In the genomic region with DNA sequence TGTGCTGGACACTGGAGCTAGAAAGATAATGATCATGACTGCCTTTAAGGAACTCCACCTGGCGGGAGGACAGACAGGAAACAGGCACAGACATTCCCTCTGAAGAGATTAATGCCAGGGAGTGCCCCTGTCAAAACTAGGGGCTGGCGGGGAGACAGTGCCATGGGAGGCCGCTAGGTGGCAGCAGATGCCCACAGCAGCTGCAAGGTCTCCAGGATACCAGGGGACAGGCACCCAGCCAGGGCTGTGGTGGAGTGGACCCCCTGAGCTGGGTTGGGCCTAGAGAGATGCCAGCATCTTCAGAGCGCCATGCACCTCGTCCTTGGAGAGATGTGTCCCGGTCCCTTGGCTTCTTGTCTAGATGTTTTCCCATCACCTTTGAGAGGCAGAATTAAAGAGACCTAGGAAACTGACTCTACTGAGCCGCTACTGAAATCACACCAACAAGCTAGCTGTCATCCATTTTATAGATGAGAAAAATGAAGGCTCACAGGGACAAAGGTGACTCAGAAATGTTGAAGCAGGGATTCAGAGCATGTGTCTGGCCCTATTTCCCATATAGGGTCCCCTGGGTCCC, we compare ENCODE assay signal across 8 cellular contexts. TPM values are rescaled to one million over a fixed set of nuclear protein-coding genes. Genes with fewer than 3 reads are reported as not detected.
DNase-seq lines count a peak whose midpoint lies in the region; ATAC-seq and TF ChIP-seq lines count a peak whose summit lies in the region.

No MANE protein-coding gene starts in this region.

- CTCF ChIA-PET in activated CD4-positive, alpha-beta T cell treated with anti-CD3 and anti-CD28 coated beads, Interleukin-2, amount 10 ng/mL, durations not matched to agents 7 days and 5 days (lab: Charles Lee) = interaction anchor here (0.7 to 2.6 kb wide), 14 partner anchors 8 to 636 kb away, joined by 3 to 11 read pairs (median 3); a partner anchor contains a TSS

- H3K27me3 Mint-ChIP-seq in activated CD4-positive, alpha-beta T cell treated with anti-CD3 and anti-CD28 coated beads, Interleukin-2, amount 10 ng/mL, durations not matched to agents 7 days and 5 days = no peaks in the 10 kb centered on the region

- H3K27ac ChIP-seq in coronary artery (no peak overlapping the region), liver (ENCODE audit: low read depth in 1 of 2, low read length in 2 of 2) (peak overlapping the region in 1 of 2 donors; percentile 23)

- H3K9me3 Mint-ChIP-seq in activated CD4-positive, alpha-beta T cell treated with anti-CD3 and anti-CD28 coated beads, Interleukin-2, amount 10 ng/mL, durations not matched to agents 7 days and 5 days = peaks cover 3% of the 10 kb centered on the region

- no peaks in the 10 kb centered on the region for H3K36me3 ChIP-seq in liver (ENCODE audit: control insufficient read depth in 4 of 4, insufficient read depth in 3 of 4, low read depth in 1 of 4, low read length in 3 of 4)

- peak; percentile 99 for TF ChIP-seq RAD21 in liver (IDR thresholded peaks at IDR 0.05)

- peak; percentile 92 for DNase-seq in DMS153 (lab: John Stamatoyannopoulos, UW)
- peak; percentile 72 to 85 for DNase-seq in NCI-H526 (lab: John Stamatoyannopoulos, UW)
- DNase-seq in activated CD4-positive, alpha-beta T cell treated with anti-CD3 and anti-CD28 coated beads, Interleukin-2, amount 10 ng/mL, durations not matched to agents 7 days and 5 days = peak; percentile 75
- peak; percentile 82 for DNase-seq in coronary artery (ENCODE audit: low spot score)
- peak; percentile 54 to 77 (median 61) for DNase-seq in stimulated activated CD4-positive, alpha-beta T cell treated with anti-CD3 and anti-CD28 coated beads, TNF-alpha, amount 100 ng/mL, for 24 hours (ENCODE audit: low read depth in 3 of 3)

- peak overlapping the region; percentile 43 for H3K27ac Mint-ChIP-seq in activated CD4-positive, alpha-beta T cell treated with anti-CD3 and anti-CD28 coated beads, Interleukin-2, amount 10 ng/mL, durations not matched to agents 7 days and 5 days

- H3K27me3 ChIP-seq in liver (ENCODE audit: control insufficient read depth in 4 of 4, insufficient read depth in 4 of 4, low read length in 3 of 4) = no peaks in the 10 kb centered on the region

- no peak overlapping the region for H3K9ac ChIP-seq in liver (ENCODE audit: low read depth in 1 of 2, low read length in 2 of 2)

- H3K4me1 ChIP-seq in liver (ENCODE audit: control insufficient read depth in 4 of 4, insufficient read depth in 4 of 4, low read length in 3 of 4) = peaks cover 2 to 24% (median 14%) of the 10 kb centered on the region in 4 donors

- TF ChIP-seq CTCF in coronary artery (IDR thresholded peaks at IDR 0.05) = peak; percentile 100
- peak; percentile 99 for TF ChIP-seq CTCF in liver (IDR thresholded peaks at IDR 0.05; ENCODE audit: low read depth, low read length, missing input control)

- no peaks in the 10 kb centered on the region for H3K4me1 Mint-ChIP-seq in activated CD4-positive, alpha-beta T cell treated with anti-CD3 and anti-CD28 coated beads, Interleukin-2, amount 10 ng/mL, durations not matched to agents 7 days and 5 days

- ATAC-seq in HG03432 (IDR thresholded peaks at IDR 0.05; ENCODE audit: unreplicated experiment) (peak; percentile 60), GM21390 (IDR thresholded peaks at IDR 0.05; ENCODE audit: unreplicated experiment) (no peak)

- POLR2A ChIA-PET in activated CD4-positive, alpha-beta T cell treated with anti-CD3 and anti-CD28 coated beads, Interleukin-2, amount 10 ng/mL, durations not matched to agents 7 days and 5 days (lab: Charles Lee) = no interaction called here

- WGBS in liver = 14% methylated on average over 7 of the region's 7 CpGs

- H3K4me3 ChIP-seq in coronary artery (no peak overlapping the region), liver (ENCODE audit: low read depth in 1 of 3, low read length in 3 of 3) (no peak overlapping the region)

- no peaks in the 10 kb centered on the region for H3K9me3 ChIP-seq in liver (ENCODE audit: control insufficient read depth in 4 of 4, low read length in 3 of 4)

- no peak overlapping the region for H3K4me3 Mint-ChIP-seq in activated CD4-positive, alpha-beta T cell treated with anti-CD3 and anti-CD28 coated beads, Interleukin-2, amount 10 ng/mL, durations not matched to agents 7 days and 5 days

- no peaks in the 10 kb centered on the region for H3K36me3 Mint-ChIP-seq in activated CD4-positive, alpha-beta T cell treated with anti-CD3 and anti-CD28 coated beads, Interleukin-2, amount 10 ng/mL, durations not matched to agents 7 days and 5 days (ENCODE audit: low read depth)

TF ChIP-seq in liver, 16 proteins besides CTCF, POLR2A, EP300 and RAD21:
- TF ChIP-seq, protein P1, sequence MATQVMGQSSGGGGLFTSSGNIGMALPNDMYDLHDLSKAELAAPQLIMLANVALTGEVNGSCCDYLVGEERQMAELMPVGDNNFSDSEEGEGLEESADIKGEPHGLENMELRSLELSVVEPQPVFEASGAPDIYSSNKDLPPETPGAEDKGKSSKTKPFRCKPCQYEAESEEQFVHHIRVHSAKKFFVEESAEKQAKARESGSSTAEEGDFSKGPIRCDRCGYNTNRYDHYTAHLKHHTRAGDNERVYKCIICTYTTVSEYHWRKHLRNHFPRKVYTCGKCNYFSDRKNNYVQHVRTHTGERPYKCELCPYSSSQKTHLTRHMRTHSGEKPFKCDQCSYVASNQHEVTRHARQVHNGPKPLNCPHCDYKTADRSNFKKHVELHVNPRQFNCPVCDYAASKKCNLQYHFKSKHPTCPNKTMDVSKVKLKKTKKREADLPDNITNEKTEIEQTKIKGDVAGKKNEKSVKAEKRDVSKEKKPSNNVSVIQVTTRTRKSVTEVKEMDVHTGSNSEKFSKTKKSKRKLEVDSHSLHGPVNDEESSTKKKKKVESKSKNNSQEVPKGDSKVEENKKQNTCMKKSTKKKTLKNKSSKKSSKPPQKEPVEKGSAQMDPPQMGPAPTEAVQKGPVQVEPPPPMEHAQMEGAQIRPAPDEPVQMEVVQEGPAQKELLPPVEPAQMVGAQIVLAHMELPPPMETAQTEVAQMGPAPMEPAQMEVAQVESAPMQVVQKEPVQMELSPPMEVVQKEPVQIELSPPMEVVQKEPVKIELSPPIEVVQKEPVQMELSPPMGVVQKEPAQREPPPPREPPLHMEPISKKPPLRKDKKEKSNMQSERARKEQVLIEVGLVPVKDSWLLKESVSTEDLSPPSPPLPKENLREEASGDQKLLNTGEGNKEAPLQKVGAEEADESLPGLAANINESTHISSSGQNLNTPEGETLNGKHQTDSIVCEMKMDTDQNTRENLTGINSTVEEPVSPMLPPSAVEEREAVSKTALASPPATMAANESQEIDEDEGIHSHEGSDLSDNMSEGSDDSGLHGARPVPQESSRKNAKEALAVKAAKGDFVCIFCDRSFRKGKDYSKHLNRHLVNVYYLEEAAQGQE (IDR thresholded peaks at IDR 0.05) = no peak
- TF ChIP-seq RXRA (IDR thresholded peaks at IDR 0.05) (peak; percentile 9 to 42), SP1 (IDR thresholded peaks at IDR 0.05) (peak; percentile 12), GABPA (IDR thresholded peaks at IDR 0.05 in 1 of 2, conservative IDR thresholded peaks at IDR 0.05 in 1 of 2) (peak in 1 of 2 donors; percentile 5), HNF4A (conservative IDR thresholded peaks at IDR 0.05) (peak in 1 of 2 donors; percentile 7)

RNA-seq across cellular contexts. Expression of a gene that starts 3.6 kb away (rescaled TPM):
- total RNA-seq in activated CD4-positive, alpha-beta T cell treated with anti-CD3 and anti-CD28 coated beads, Interleukin-2, amount 10 ng/mL, durations not matched to agents 7 days and 5 days = not detected
- under 1 TPM; 0.05 to 0.25 TPM for total RNA-seq in liver
- polyA plus RNA-seq in liver = under 1 TPM in 1 of 2 donors, not detected in 1; 0.15 TPM

RNA-seq across cellular contexts. Expression of a gene that starts 10.7 kb away (rescaled TPM):
- under 1 TPM in 1 of 2 experiments, not detected in 1; 0.25 TPM for total RNA-seq in activated CD4-positive, alpha-beta T cell treated with anti-CD3 and anti-CD28 coated beads, Interleukin-2, amount 10 ng/mL, durations not matched to agents 7 days and 5 days
- 100 to 1,000 TPM in 1 of 2 donors, 10 to 100 TPM in 1; 24.5 to 119 TPM for total RNA-seq in liver
- polyA plus RNA-seq in liver = 10 to 100 TPM; 66.6 to 91.0 TPM

RNA-seq across cellular contexts. Expression of a gene that starts 33.7 kb away (rescaled TPM):
- not detected for total RNA-seq in activated CD4-positive, alpha-beta T cell treated with anti-CD3 and anti-CD28 coated beads, Interleukin-2, amount 10 ng/mL, durations not matched to agents 7 days and 5 days
- under 1 TPM in 1 of 2 donors, not detected in 1; 0.50 TPM for total RNA-seq in liver
- 1 to 10 TPM in 1 of 2 donors, not detected in 1; 1.4 TPM for polyA plus RNA-seq in liver

RNA-seq across cellular contexts. Expression of a gene that starts 51.2 kb away (rescaled TPM):
- not detected for total RNA-seq in activated CD4-positive, alpha-beta T cell treated with anti-CD3 and anti-CD28 coated beads, Interleukin-2, amount 10 ng/mL, durations not matched to agents 7 days and 5 days
- total RNA-seq in liver = 10 to 100 TPM; 14.1 to 24.8 TPM
- 100 to 1,000 TPM in 1 of 2 donors, 10 to 100 TPM in 1; 80.6 to 103 TPM for polyA plus RNA-seq in liver

Comparison
In these comparisons a context has a peak if more than half of its experiments do, and no peak if none do; other contexts are left out.
1. RNA of a gene that starts 10.7 kb away (total RNA-seq): 24.5 to 119 TPM in liver; 0.25 TPM in activated CD4-positive, alpha-beta T cell treated with anti-CD3 and anti-CD28 coated beads, Interleukin-2, amount 10 ng/mL, durations not matched to agents 7 days and 5 days; every median in the first group is over 10 times any median in the second.
2. Peak in every context shown above with its lines, with median percentiles within 50 percentile points of each other: DNase-seq.